In genomic region chr11:128512478-128513127, GRCh38 we compare ENCODE assay signal across 14 cellular contexts.
DNase-seq lines count a peak whose midpoint lies in the region; ATAC-seq, FAIRE-seq and TF ChIP-seq lines count a peak whose summit lies in the region.
"Had no signal": no experiment of that assay in that cellular context is flagged by ENCODE, and none has a peak within 500 bp of the region (broad histone marks: within the 10 kb centered on the region; RNA-seq: fewer than 3 reads in every experiment).

No MANE protein-coding gene starts in this region.

- H2BK5ac ChIP-seq in trophoblast cell (ENCODE audit: low read depth, low read length, poor library complexity) (no peak overlapping the region), mesenchymal stem cell (ENCODE audit: low read depth, low read length, poor library complexity, severe bottlenecking) (no peak overlapping the region)

- no peak for TF ChIP-seq POLR2A in GM12891 (IDR thresholded peaks at IDR 0.05; ENCODE audit: low read depth, low read length)

- H3K4me1 ChIP-seq in RWPE2 (ENCODE audit: insufficient read depth, poor library complexity, severe bottlenecking) = peaks cover 78% of the 10 kb centered on the region
- H3K4me1 ChIP-seq in trophoblast cell (ENCODE audit: control insufficient read depth in 1 of 2, insufficient read depth in 2 of 2, low read length in 2 of 2) = peaks cover 2 to 12% of the 10 kb centered on the region in 2 experiments
- peaks cover 36 to 38% of the 10 kb centered on the region in 2 donors for H3K4me1 ChIP-seq in kidney (ENCODE audit: control insufficient read depth in 1 of 2, insufficient read depth in 1 of 2, low read depth in 1 of 2, low read length in 2 of 2)
- peaks cover 13% of the 10 kb centered on the region for H3K4me1 ChIP-seq in mesenchymal stem cell (ENCODE audit: control insufficient read depth, insufficient read depth, low read depth, low read length)

- H3K4me3 ChIP-seq in RWPE2 (ENCODE audit: severe bottlenecking) = no peak overlapping the region
- H3K4me3 ChIP-seq in trophoblast cell (ENCODE audit: low read depth, low read length) = peak overlapping the region; percentile 10
- no peak overlapping the region for H3K4me3 ChIP-seq in kidney (ENCODE audit: low read length in 2 of 2)
- H3K4me3 ChIP-seq in mesenchymal stem cell (ENCODE audit: insufficient read depth in 1 of 2, low read depth in 1 of 2, low read length in 2 of 2) = no peak overlapping the region
- H3K4me3 ChIP-seq: pancreas had no signal

- H3K9ac ChIP-seq in trophoblast cell (ENCODE audit: low read length) (no peak overlapping the region), kidney (ENCODE audit: low read length in 2 of 2) (no peak overlapping the region), mesenchymal stem cell (ENCODE audit: low read length) (no peak overlapping the region)

- H3K36me3 Mint-ChIP-seq in activated naive CD4-positive, alpha-beta T cell treated with anti-CD3 and anti-CD28 coated beads, Interleukin-2, amount 50 U/mL, for 72 hours = peaks cover 63 to 88% of the 10 kb centered on the region in 2 donors

- H3K79me1 ChIP-seq in trophoblast cell (ENCODE audit: low read length) = no peaks in the 10 kb centered on the region
- H3K79me1 ChIP-seq in mesenchymal stem cell (replicated peaks; ENCODE audit: low read length, poor library complexity, severe bottlenecking) = no peaks in the 10 kb centered on the region

- no peak overlapping the region for H4K8ac ChIP-seq in trophoblast cell (ENCODE audit: low read depth, low read length)
- no peak overlapping the region for H4K8ac ChIP-seq in mesenchymal stem cell (ENCODE audit: low read length)

- H3K4me2 ChIP-seq in trophoblast cell (ENCODE audit: low read length) = no peak overlapping the region
- H3K4me2 ChIP-seq in mesenchymal stem cell (ENCODE audit: low read length, poor library complexity, severe bottlenecking) = no peak overlapping the region

- H3K4ac ChIP-seq in trophoblast cell (ENCODE audit: low read depth, low read length) = peak overlapping the region; percentile 16
- no peak overlapping the region for H3K4ac ChIP-seq in mesenchymal stem cell (ENCODE audit: low read depth in 1 of 2, low read length in 2 of 2)

- peaks cover 9% of the 10 kb centered on the region for H3K79me2 ChIP-seq in trophoblast cell (ENCODE audit: control insufficient read depth, insufficient read depth, low read length, poor library complexity)

- peaks cover 71% of the 10 kb centered on the region for H3K36me3 ChIP-seq in RWPE2 (ENCODE audit: low read depth)
- peaks cover 9 to 13% of the 10 kb centered on the region in 2 experiments for H3K36me3 ChIP-seq in trophoblast cell (ENCODE audit: control insufficient read depth in 1 of 2, insufficient read depth in 2 of 2, low read length in 2 of 2)
- peaks cover 0 to 8% of the 10 kb centered on the region in 2 donors for H3K36me3 ChIP-seq in kidney (ENCODE audit: control insufficient read depth in 1 of 2, insufficient read depth in 2 of 2, low read length in 2 of 2)
- peaks cover 7 to 27% of the 10 kb centered on the region in 2 experiments for H3K36me3 ChIP-seq in mesenchymal stem cell (ENCODE audit: control insufficient read depth in 1 of 2, insufficient read depth in 2 of 2, low read depth in 1 of 2, low read length in 2 of 2)
- H3K36me3 ChIP-seq: pancreas had no signal

- FAIRE-seq in GM12891 (lab: Jason Lieb, UNC) (peak; percentile 33), kidney (lab: Jason Lieb, UNC) (no peak)
- FAIRE-seq: pancreas had no signal

- H4K12ac ChIP-seq in trophoblast cell (ENCODE audit: low read depth, low read length) = no peak overlapping the region

- TF ChIP-seq CTCF in RWPE2 (IDR thresholded peaks at IDR 0.05; ENCODE audit: poor library complexity, severe bottlenecking) = no peak
- TF ChIP-seq CTCF in kidney (IDR thresholded peaks at IDR 0.05; ENCODE audit: borderline replicate concordance, extremely low read depth, insufficient read depth) = no peak

- H2BK120ac ChIP-seq in trophoblast cell (ENCODE audit: insufficient read depth, low read length, poor library complexity) (no peak overlapping the region), mesenchymal stem cell (ENCODE audit: low read depth, low read length) (no peak overlapping the region)

- no peaks in the 10 kb centered on the region for H3K9me3 Mint-ChIP-seq in activated naive CD4-positive, alpha-beta T cell treated with anti-CD3 and anti-CD28 coated beads, Interleukin-2, amount 50 U/mL, for 72 hours

- no peak overlapping the region for H2AK5ac ChIP-seq in trophoblast cell (ENCODE audit: low read length)
- no peak overlapping the region for H2AK5ac ChIP-seq in mesenchymal stem cell (ENCODE audit: low read length, severe bottlenecking)

- peak overlapping the region; percentile 87 to 97 for H3K27ac Mint-ChIP-seq in activated naive CD4-positive, alpha-beta T cell treated with anti-CD3 and anti-CD28 coated beads, Interleukin-2, amount 50 U/mL, for 72 hours

- ATAC-seq in RWPE2 (ENCODE audit: low read depth) (0 out of 3 replicates have a peak, but pooled peaks have one; percentile 1), HG02870 (IDR thresholded peaks at IDR 0.05; ENCODE audit: unreplicated experiment) (no peak)
- ATAC-seq in activated naive CD4-positive, alpha-beta T cell treated with anti-CD3 and anti-CD28 coated beads, Interleukin-2, amount 50 U/mL, for 72 hours = peak; percentile 62 to 72
- ATAC-seq: left colon, pancreas had no signal

- WGBS in trophoblast cell (ENCODE audit: extremely low coverage, insufficient coverage, insufficient read length) = no CpG with 5 or more reads among the region's 14 CpGs
- WGBS in mesenchymal stem cell = 93% methylated on average over 14 of the region's 14 CpGs

- intact Hi-C loops in kidney (cut with DNase I) = no loop called here

- peak overlapping the region; percentile 71 for H3K23ac ChIP-seq in trophoblast cell (ENCODE audit: low read length)
- H3K23ac ChIP-seq in mesenchymal stem cell (ENCODE audit: low read length in 2 of 2) = no peak overlapping the region

- H2BK15ac ChIP-seq in mesenchymal stem cell (ENCODE audit: low read depth, poor library complexity, severe bottlenecking) = no peak overlapping the region

- H2AFZ ChIP-seq in trophoblast cell (ENCODE audit: insufficient read depth, low read length, poor library complexity) (no peak overlapping the region), mesenchymal stem cell (ENCODE audit: low read depth, low read length) (no peak overlapping the region)

- H3K18ac ChIP-seq in trophoblast cell (ENCODE audit: low read length) = peak overlapping the region; percentile 1
- H3K18ac ChIP-seq in mesenchymal stem cell (ENCODE audit: low read depth in 1 of 2, low read length in 2 of 2) = no peak overlapping the region

- H3K27me3 ChIP-seq in RWPE2 (ENCODE audit: insufficient read depth, poor library complexity, severe bottlenecking) (no peaks in the 10 kb centered on the region), trophoblast cell (ENCODE audit: insufficient read depth, low read length) (no peaks in the 10 kb centered on the region), mesenchymal stem cell (ENCODE audit: control insufficient read depth in 1 of 2, insufficient read depth in 1 of 2, low read length in 2 of 2) (no peaks in the 10 kb centered on the region)
- H3K27me3 ChIP-seq: pancreas had no signal

- H3K9me3 ChIP-seq in RWPE2 (ENCODE audit: severe bottlenecking) (no peaks in the 10 kb centered on the region), trophoblast cell (ENCODE audit: insufficient read depth, low read depth, low read length) (no peaks in the 10 kb centered on the region), kidney (ENCODE audit: control insufficient read depth in 1 of 2, low read length in 2 of 2) (no peaks in the 10 kb centered on the region), mesenchymal stem cell (ENCODE audit: control insufficient read depth, low read length) (no peaks in the 10 kb centered on the region)
- H3K9me3 ChIP-seq: pancreas had no signal

- DNase-seq in GM12891 (ENCODE audit: insufficient read length, low spot score) = no peak
- no peak for DNase-seq in RWPE2 (ENCODE audit: low spot score)
- no peak for DNase-seq in activated naive CD4-positive, alpha-beta T cell treated with anti-CD3 and anti-CD28 coated beads, Interleukin-2, amount 50 U/mL, for 72 hours (ENCODE audit: low spot score in 2 of 2)
- DNase-seq in trophoblast cell = no peak
- DNase-seq in GM03348 (ENCODE audit: low spot score) = no peak
- no peak for DNase-seq in kidney
- DNase-seq in mesenchymal stem cell = no peak
- DNase-seq: amygdala, left colon, pancreas had no signal

- H2BK12ac ChIP-seq in trophoblast cell (ENCODE audit: low read length) (no peak overlapping the region), mesenchymal stem cell (ENCODE audit: low read length in 2 of 2) (no peak overlapping the region)

- H3K27ac ChIP-seq in RWPE2 (ENCODE audit: poor library complexity, severe bottlenecking) (peak overlapping the region; percentile 93), trophoblast cell (ENCODE audit: low read depth, low read length) (no peak overlapping the region), kidney (ENCODE audit: low read depth in 2 of 2, low read length in 2 of 2) (peak overlapping the region in 1 of 2 donors; percentile 5), mesenchymal stem cell (ENCODE audit: low read length, poor library complexity, severe bottlenecking) (no peak overlapping the region)
- H3K27ac ChIP-seq: C4-2B, HL-60, pancreas, VCaP had no signal

- H3K14ac ChIP-seq in trophoblast cell (ENCODE audit: low read length) (no peak overlapping the region), mesenchymal stem cell (ENCODE audit: low read length in 2 of 2) (no peak overlapping the region)

- no peak overlapping the region for H4K91ac ChIP-seq in trophoblast cell (ENCODE audit: low read depth, low read length)
- no peak overlapping the region for H4K91ac ChIP-seq in mesenchymal stem cell (ENCODE audit: low read length)

TF ChIP-seq in GM12891, 5 proteins besides CTCF, POLR2A, EP300 and RAD21:
- no peak for TF ChIP-seq POLR2AphosphoS5 (IDR thresholded peaks at IDR 0.05; ENCODE audit: low read depth, low read length)
- TF ChIP-seq POU2F2 (IDR thresholded peaks at IDR 0.05; ENCODE audit: low read depth, low read length) = no peak
- TF ChIP-seq PAX5 (IDR thresholded peaks at IDR 0.05; ENCODE audit: insufficient read depth, low read length, severe bottlenecking) = no peak
- no peak for TF ChIP-seq TAF1 (IDR thresholded peaks at IDR 0.05; ENCODE audit: low read depth, low read length)
- TF ChIP-seq SPI1 (IDR thresholded peaks at IDR 0.05; ENCODE audit: low read depth, low read length) = no peak
